In genomic region chr12:120901818-120902217, GRCh38 we compare ENCODE assay signal across 1 cellular context.
TF ChIP-seq lines count a peak whose summit lies in the region.

No MANE protein-coding gene starts in this region.

TF ChIP-seq in K562, 482 proteins besides CTCF, POLR2A, EP300 and RAD21:
- TF ChIP-seq ZNF512 (tag; IDR thresholded peaks at IDR 0.05) (no peak), YY1 (IDR thresholded peaks at IDR 0.05; ENCODE audit: borderline replicate concordance in 1 of 3, control insufficient read depth in 1 of 3, extremely low read depth in 1 of 3, insufficient read depth in 3 of 3, insufficient read length in 1 of 3, insufficient replicate concordance in 2 of 3, low read depth in 1 of 3, low read length in 2 of 3) (peak in 1 of 3 experiments; percentile 43), HNRNPL (IDR thresholded peaks at IDR 0.05; ENCODE audit: low read depth, low read length) (no peak), MCM7 (IDR thresholded peaks at IDR 0.05) (no peak), NCOA6 (IDR thresholded peaks at IDR 0.05) (no peak), NUFIP1 (IDR thresholded peaks at IDR 0.05; ENCODE audit: partially characterized antibody) (no peak), ZNF280B (CRISPR knock-in tag; IDR thresholded peaks at IDR 0.05) (no peak), THAP12 (CRISPR knock-in tag; IDR thresholded peaks at IDR 0.05) (no peak)
TF ChIP-seq in K562: peak in this region for 1.
